In genomic region chr11:66090288-66090687, GRCh38 we compare ENCODE assay signal across 17 cellular contexts. TPM values are rescaled to one million over a fixed set of nuclear protein-coding genes. Genes with fewer than 3 reads are reported as not detected.
A peak's percentile ranks its signal among the peaks of the same experiment; 100 is the strongest.
DNase-seq lines count a peak whose midpoint lies in the region; ATAC-seq, FAIRE-seq and TF ChIP-seq lines count a peak whose summit lies in the region.
"Had no signal": no experiment of that assay in that cellular context is flagged by ENCODE, and none has a peak within 500 bp of the region (broad histone marks: within the 10 kb centered on the region; RNA-seq: fewer than 3 reads in every experiment).

No MANE protein-coding gene starts in this region.

- H2AFZ ChIP-seq in HepG2 (ENCODE audit: low read length), result no peak overlapping the region

- peaks cover 10% of the 10 kb centered on the region for H3K79me2 ChIP-seq in HepG2 (ENCODE audit: insufficient read depth, low read length)

- H3K27ac ChIP-seq in right atrium auricular region, result no peak overlapping the region
- no peak overlapping the region for H3K27ac ChIP-seq in HepG2 (ENCODE audit: extremely low read length, insufficient read depth, low read length)

- H3K27ac Mint-ChIP-seq in stimulated activated naive B cell treated with anti-CD40 and anti-IgM and Interleukin-4, amounts not matched to agents 10 μg/mL and 1 μg/mL and 100 μg/mL, for 72 hours, result peak overlapping the region; percentile 69

- H3K9me3 ChIP-seq in right atrium auricular region (no peaks in the 10 kb centered on the region), HepG2 (ENCODE audit: low read length) (no peaks in the 10 kb centered on the region)
- H3K9me3 ChIP-seq: A549, HAP-1 had no signal

- in situ Hi-C loops in HepG2 (cut with HindIII; ENCODE audit: extremely low pct_ligation_motif_present, low pct_unique_long_range_greater_than_20kb), result no loop called here

- no peaks in the 10 kb centered on the region for H3K27me3 Mint-ChIP-seq in stimulated activated naive B cell treated with anti-CD40 and anti-IgM and Interleukin-4, amounts not matched to agents 10 μg/mL and 1 μg/mL and 100 μg/mL, for 72 hours

- no peak overlapping the region for H3K4me3 Mint-ChIP-seq in stimulated activated naive B cell treated with anti-CD40 and anti-IgM and Interleukin-4, amounts not matched to agents 10 μg/mL and 1 μg/mL and 100 μg/mL, for 72 hours
- H3K4me3 Mint-ChIP-seq: CD14-positive monocyte had no signal

- no peaks in the 10 kb centered on the region for H4K20me1 ChIP-seq in HepG2 (ENCODE audit: insufficient read depth, low read length)

- DNase-seq in Right ventricle myocardium inferior (ENCODE audit: missing footprints) (peak; percentile 11), right atrium auricular region (ENCODE audit: low spot score) (no peak), HTR-8/SVneo (ENCODE audit: insufficient read length, low spot score) (no peak), HepG2 (ENCODE audit: low spot score) (no peak)
- no peak for DNase-seq in stimulated activated naive B cell treated with anti-CD40 and anti-IgM and Interleukin-4, amounts not matched to agents 10 μg/mL and 1 μg/mL and 100 μg/mL, for 72 hours
- DNase-seq: Calu3, DMS 273 treated with DMSO at 0.1 percent for 48 hours had no signal

- no peak for TF ChIP-seq EP300 in HepG2 (IDR thresholded peaks at IDR 0.05; ENCODE audit: low read depth in 2 of 2, low read length in 2 of 2)
- no peak for TF ChIP-seq EP300 in HepG2 (CRISPR knock-in tag; IDR thresholded peaks at IDR 0.05; ENCODE audit: borderline replicate concordance)

- peaks cover 10 to 12% of the 10 kb centered on the region in 2 donors for H3K36me3 Mint-ChIP-seq in stimulated activated naive B cell treated with anti-CD40 and anti-IgM and Interleukin-4, amounts not matched to agents 10 μg/mL and 1 μg/mL and 100 μg/mL, for 72 hours

- no peak for ATAC-seq in Right ventricle myocardium inferior
- ATAC-seq in HepG2, result no peak
- ATAC-seq in stimulated activated naive B cell treated with anti-CD40 and anti-IgM and Interleukin-4, amounts not matched to agents 10 μg/mL and 1 μg/mL and 100 μg/mL, for 72 hours (replicated peaks), result no peak
- ATAC-seq in GM21528 (IDR thresholded peaks at IDR 0.05; ENCODE audit: low FRiP score, unreplicated experiment), result no peak
- ATAC-seq in GM18520 (IDR thresholded peaks at IDR 0.05; ENCODE audit: unreplicated experiment), result no peak
- no peak for ATAC-seq in GM19467 (IDR thresholded peaks at IDR 0.05; ENCODE audit: unreplicated experiment)
- ATAC-seq: A549 had no signal

- peaks cover 15 to 26% of the 10 kb centered on the region in 2 donors for H3K4me1 Mint-ChIP-seq in stimulated activated naive B cell treated with anti-CD40 and anti-IgM and Interleukin-4, amounts not matched to agents 10 μg/mL and 1 μg/mL and 100 μg/mL, for 72 hours

- TF ChIP-seq CTCF in right atrium auricular region (IDR thresholded peaks at IDR 0.05), result no peak
- TF ChIP-seq CTCF in HepG2 (CRISPR knock-in tag; IDR thresholded peaks at IDR 0.05), result no peak

- no peak overlapping the region for H3K4me2 ChIP-seq in HepG2 (ENCODE audit: low read depth, low read length)
- H3K4me2 ChIP-seq: A549 had no signal

- no peak overlapping the region for H3K4me3 ChIP-seq in right atrium auricular region
- H3K4me3 ChIP-seq in HepG2 (replicated peaks in 1 of 3; ENCODE audit: insufficient read depth in 1 of 3, low read depth in 2 of 3, low read length in 3 of 3), result no peak overlapping the region
- H3K4me3 ChIP-seq: A549, HAP-1 had no signal

- H3K27me3 ChIP-seq in right atrium auricular region, result no peaks in the 10 kb centered on the region
- H3K27me3 ChIP-seq in HepG2 (ENCODE audit: control insufficient read depth in 1 of 2, insufficient read depth in 2 of 2, low read length in 2 of 2), result no peaks in the 10 kb centered on the region

- H3K4me1 ChIP-seq in right atrium auricular region, result peaks cover 0 to under 1% of the 10 kb centered on the region in 2 donors
- peaks cover 26% of the 10 kb centered on the region for H3K4me1 ChIP-seq in HepG2 (ENCODE audit: insufficient read depth, low read length)
- H3K4me1 ChIP-seq: HAP-1 had no signal

- H3K36me3 ChIP-seq in right atrium auricular region (no peaks in the 10 kb centered on the region), HepG2 (replicated peaks in 1 of 2; ENCODE audit: control insufficient read depth in 1 of 2, insufficient read depth in 2 of 2, low read length in 2 of 2) (no peaks in the 10 kb centered on the region)
- H3K36me3 ChIP-seq: HAP-1 had no signal

- CTCF ChIA-PET in HepG2 (lab: Yijun Ruan, JAX; ENCODE audit: low intra/inter-chr PET ratio, low total read pairs), result no interaction called here

- TF ChIP-seq POLR2A in HepG2 (IDR thresholded peaks at IDR 0.05; ENCODE audit: insufficient read depth in 1 of 2, low read depth in 2 of 2, low read length in 2 of 2), result no peak

- WGBS in HepG2 (ENCODE audit: low lambda C conversion rate), result 61% methylated on average over 4 of the region's 4 CpGs

- FAIRE-seq in HTR-8/SVneo (lab: Jason Lieb, UNC) (peak; percentile 74), HepG2 (lab: Jason Lieb, UNC) (no peak)
- FAIRE-seq: A549, H1 had no signal

- intact Hi-C loops in Right ventricle myocardium inferior (cut with DNase I), result no loop called here
- intact Hi-C loops in HepG2 (cut with micrococcal nuclease; ENCODE audit: unreplicated experiment), result no loop called here

- no TSS peak for BruUV-seq in HepG2 (replicated peaks; lab: Mats Ljungman, UMichigan)

- POLR2A ChIA-PET in HepG2 (lab: Yijun Ruan, JAX), result no interaction called here

- H3K9ac ChIP-seq in HepG2 (ENCODE audit: insufficient read depth, low read depth, low read length), result no peak overlapping the region

- no peak for TF ChIP-seq RAD21 in HepG2 (CRISPR knock-in tag; IDR thresholded peaks at IDR 0.05)

- H3K9me3 Mint-ChIP-seq in stimulated activated naive B cell treated with anti-CD40 and anti-IgM and Interleukin-4, amounts not matched to agents 10 μg/mL and 1 μg/mL and 100 μg/mL, for 72 hours, result no peaks in the 10 kb centered on the region
- H3K9me3 Mint-ChIP-seq: CD14-positive monocyte had no signal

RNA-seq across cellular contexts. Expression of gene PACS1, which starts 20.2 kb away (rescaled TPM):
- total RNA-seq in Right ventricle myocardium inferior, result 50.7 TPM
- total RNA-seq in right atrium auricular region, result 10 to 100 TPM; 47.7 to 88.9 TPM
- total RNA-seq in HepG2 (2016; rRNA removed; fragmentation: Illumina TruSeq; extraction: Trizol), result 7.6 and 12.2 TPM in 2 replicates
- 4.8 and 5.7 TPM in 2 replicates for total RNA-seq in HepG2 (2016; cell fraction: cytosol; rRNA removed; fragmentation: Illumina TruSeq; extraction: Trizol; ENCODE audit: low read depth)
- total RNA-seq in HepG2 (2016; cell fraction: insoluble cytoplasmic fraction; rRNA removed; fragmentation: Illumina TruSeq; extraction: Trizol), result 7.7 and 14.4 TPM in 2 replicates
- 14.5 and 17.0 TPM in 2 replicates for total RNA-seq in HepG2 (2016; cell fraction: membrane; rRNA removed; fragmentation: Illumina TruSeq; extraction: Trizol)
- total RNA-seq in HepG2 (2016; cell fraction: nucleus; rRNA removed; fragmentation: Illumina TruSeq; extraction: Trizol), result 14.3 and 14.8 TPM in 2 replicates
- polyA plus RNA-seq in HepG2 (2011; rRNA removed), result 8.6 and 11.9 TPM in 2 replicates
- polyA plus RNA-seq in HepG2 (2011; cell fraction: cytosol; rRNA removed), result 6.3 and 6.7 TPM in 2 replicates
- 24.8 and 26.9 TPM in 2 replicates for polyA plus RNA-seq in HepG2 (2011; cell fraction: nucleus; rRNA removed)
- polyA plus RNA-seq in HepG2 (2012), result 12.5 and 17.3 TPM in 2 replicates
- 5.2 and 6.3 TPM in 2 replicates for polyA plus RNA-seq in HepG2 (2016; cell fraction: cytosol; fragmentation: Illumina TruSeq; extraction: Trizol; ENCODE audit: low read depth)
- 11.8 and 22.2 TPM in 2 replicates for polyA plus RNA-seq in HepG2 (2016; cell fraction: insoluble cytoplasmic fraction; fragmentation: Illumina TruSeq; extraction: Trizol; ENCODE audit: low read depth)
- polyA plus RNA-seq in HepG2 (2016; cell fraction: membrane; fragmentation: Illumina TruSeq; extraction: Trizol; ENCODE audit: low read depth), result 17.7 and 23.2 TPM in 2 replicates
- polyA plus RNA-seq in HepG2 (2016; cell fraction: nucleus; fragmentation: Illumina TruSeq; extraction: Trizol; ENCODE audit: insufficient read depth, low read depth), result 21.2 and 23.6 TPM in 2 replicates
- 28.3 and 63.7 TPM in 2 replicates for polyA minus RNA-seq in HepG2 (2011; rRNA and poly(A)+ RNA removed; ENCODE audit: low replicate concordance)
- 16.9 and 29.5 TPM in 2 replicates for polyA minus RNA-seq in HepG2 (2011; cell fraction: cytosol; rRNA and poly(A)+ RNA removed)
- polyA minus RNA-seq in HepG2 (2011; cell fraction: nucleus; rRNA and poly(A)+ RNA removed), result 26.5 and 37.7 TPM in 2 replicates

RNA-seq across cellular contexts. Expression of gene SF3B2, which starts 38.1 kb away (rescaled TPM):
- total RNA-seq in Right ventricle myocardium inferior, result 71.8 TPM
- 100 to 1,000 TPM in 1 of 2 donors, 10 to 100 TPM in 1; 62.5 to 111 TPM for total RNA-seq in right atrium auricular region
- 153 and 162 TPM in 2 replicates for total RNA-seq in HepG2 (2016; rRNA removed; fragmentation: Illumina TruSeq; extraction: Trizol)
- total RNA-seq in HepG2 (2016; cell fraction: cytosol; rRNA removed; fragmentation: Illumina TruSeq; extraction: Trizol; ENCODE audit: low read depth), result 24.9 and 29.2 TPM in 2 replicates
- total RNA-seq in HepG2 (2016; cell fraction: insoluble cytoplasmic fraction; rRNA removed; fragmentation: Illumina TruSeq; extraction: Trizol), result 148 and 159 TPM in 2 replicates
- total RNA-seq in HepG2 (2016; cell fraction: membrane; rRNA removed; fragmentation: Illumina TruSeq; extraction: Trizol), result 48.0 and 57.0 TPM in 2 replicates
- total RNA-seq in HepG2 (2016; cell fraction: nucleus; rRNA removed; fragmentation: Illumina TruSeq; extraction: Trizol), result 99.3 and 107 TPM in 2 replicates
- polyA plus RNA-seq in HepG2 (2011; rRNA removed), result 70.0 and 70.4 TPM in 2 replicates
- 50.3 and 68.8 TPM in 2 replicates for polyA plus RNA-seq in HepG2 (2011; cell fraction: cytosol; rRNA removed)
- polyA plus RNA-seq in HepG2 (2011; cell fraction: nucleus; rRNA removed), result 212 and 260 TPM in 2 replicates
- polyA plus RNA-seq in HepG2 (2012), result 145 and 154 TPM in 2 replicates
- polyA plus RNA-seq in HepG2 (2016; cell fraction: cytosol; fragmentation: Illumina TruSeq; extraction: Trizol; ENCODE audit: low read depth), result 14.0 and 18.8 TPM in 2 replicates
- polyA plus RNA-seq in HepG2 (2016; cell fraction: insoluble cytoplasmic fraction; fragmentation: Illumina TruSeq; extraction: Trizol; ENCODE audit: low read depth), result 200 and 221 TPM in 2 replicates
- 28.7 and 33.4 TPM in 2 replicates for polyA plus RNA-seq in HepG2 (2016; cell fraction: membrane; fragmentation: Illumina TruSeq; extraction: Trizol; ENCODE audit: low read depth)
- 252 and 263 TPM in 2 replicates for polyA plus RNA-seq in HepG2 (2016; cell fraction: nucleus; fragmentation: Illumina TruSeq; extraction: Trizol; ENCODE audit: insufficient read depth, low read depth)
- polyA minus RNA-seq in HepG2 (2011; rRNA and poly(A)+ RNA removed; ENCODE audit: low replicate concordance), result 37.0 and 52.6 TPM in 2 replicates
- polyA minus RNA-seq in HepG2 (2011; cell fraction: cytosol; rRNA and poly(A)+ RNA removed), result 57.2 and 60.0 TPM in 2 replicates
- 46.9 and 52.8 TPM in 2 replicates for polyA minus RNA-seq in HepG2 (2011; cell fraction: nucleus; rRNA and poly(A)+ RNA removed)

RNA-seq across cellular contexts. Expression of gene GAL3ST3, which starts 41.3 kb away (rescaled TPM):
- total RNA-seq in Right ventricle myocardium inferior (1.5 TPM), right atrium auricular region (10 to 100 TPM; 22.7 to 29.0 TPM), HepG2 (2016; rRNA removed; fragmentation: Illumina TruSeq; extraction: Trizol) (not detected in 2 replicates)
- not detected in 2 replicates for total RNA-seq in HepG2 (2016; cell fraction: cytosol; rRNA removed; fragmentation: Illumina TruSeq; extraction: Trizol; ENCODE audit: low read depth)
- total RNA-seq in HepG2 (2016; cell fraction: insoluble cytoplasmic fraction; rRNA removed; fragmentation: Illumina TruSeq; extraction: Trizol), result not detected in 2 replicates
- total RNA-seq in HepG2 (2016; cell fraction: membrane; rRNA removed; fragmentation: Illumina TruSeq; extraction: Trizol), result not detected in 2 replicates
- total RNA-seq in HepG2 (2016; cell fraction: nucleus; rRNA removed; fragmentation: Illumina TruSeq; extraction: Trizol), result not detected in 2 replicates
- not detected in 2 replicates for polyA plus RNA-seq in HepG2 (2011; rRNA removed)
- polyA plus RNA-seq in HepG2 (2011; cell fraction: cytosol; rRNA removed), result not detected in 2 replicates
- polyA plus RNA-seq in HepG2 (2011; cell fraction: nucleus; rRNA removed), result not detected in 2 replicates
- polyA plus RNA-seq in HepG2 (2012), result not detected in 2 replicates
- not detected in 2 replicates for polyA plus RNA-seq in HepG2 (2016; cell fraction: cytosol; fragmentation: Illumina TruSeq; extraction: Trizol; ENCODE audit: low read depth)
- not detected in 2 replicates for polyA plus RNA-seq in HepG2 (2016; cell fraction: insoluble cytoplasmic fraction; fragmentation: Illumina TruSeq; extraction: Trizol; ENCODE audit: low read depth)
- polyA plus RNA-seq in HepG2 (2016; cell fraction: membrane; fragmentation: Illumina TruSeq; extraction: Trizol; ENCODE audit: low read depth), result not detected in 2 replicates
- not detected in 2 replicates for polyA plus RNA-seq in HepG2 (2016; cell fraction: nucleus; fragmentation: Illumina TruSeq; extraction: Trizol; ENCODE audit: insufficient read depth, low read depth)
- polyA minus RNA-seq in HepG2 (2011; rRNA and poly(A)+ RNA removed; ENCODE audit: low replicate concordance), result 0.26 TPM in 1 of 2 replicates, not detected in the other
- polyA minus RNA-seq in HepG2 (2011; cell fraction: cytosol; rRNA and poly(A)+ RNA removed), result not detected in 2 replicates
- polyA minus RNA-seq in HepG2 (2011; cell fraction: nucleus; rRNA and poly(A)+ RNA removed), result not detected in 2 replicates
- total RNA-seq: Calu3, Daoy, HT-29 had no signal
- polyA plus RNA-seq: A549, BJ, CD14-positive monocyte had no signal
